16 cellular contexts compared by ENCODE assay signal in the genomic region with DNA sequence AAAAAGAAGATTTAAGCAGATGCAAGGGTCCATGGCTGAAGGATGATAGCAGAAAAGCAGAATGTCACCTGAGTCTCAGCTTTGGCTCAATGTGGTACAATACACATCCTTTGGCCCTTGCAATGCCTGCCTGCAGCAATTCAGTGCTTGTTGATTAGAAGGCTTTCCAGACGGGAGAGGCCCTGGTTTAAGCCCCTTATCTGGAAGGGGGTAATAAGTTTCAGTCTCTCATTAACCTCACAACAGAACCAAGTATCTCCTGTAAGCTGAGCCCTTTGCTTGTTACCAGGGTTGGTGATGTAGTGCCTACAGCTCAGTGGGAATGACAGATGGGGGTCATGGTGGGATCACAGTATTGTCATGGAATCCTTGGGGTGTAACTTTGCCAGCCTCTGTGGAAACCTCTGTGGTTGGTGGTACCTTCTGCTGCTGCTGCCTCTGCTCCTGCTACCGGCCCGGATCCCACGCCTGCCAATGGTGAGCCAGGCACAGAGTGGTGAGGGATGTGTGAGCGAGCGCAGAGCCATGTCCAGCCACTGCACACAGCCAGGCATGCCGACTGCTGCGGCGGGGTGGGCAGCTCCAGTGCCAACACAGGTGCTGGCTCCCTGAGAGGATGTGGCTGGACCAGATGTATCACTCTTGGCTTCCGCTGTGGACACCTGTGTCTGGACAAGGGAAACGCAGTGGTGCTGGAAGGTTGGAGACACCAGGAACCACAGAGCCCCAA.
A peak's percentile ranks its signal among the peaks of the same experiment; 100 is the strongest.
DNase-seq lines count a peak whose midpoint lies in the region; ATAC-seq and TF ChIP-seq lines count a peak whose summit lies in the region.
"Had no signal": no experiment of that assay in that cellular context is flagged by ENCODE, and none has a peak within 500 bp of the region (broad histone marks: within the 10 kb centered on the region; RNA-seq: fewer than 3 reads in every experiment).

No MANE protein-coding gene starts in this region.

- peak overlapping the region; percentile 38 for H2AK5ac ChIP-seq in neuronal stem cell (ENCODE audit: low read depth, low read length)

- H3K4me3 Mint-ChIP-seq in endodermal cell (peak overlapping the region; percentile 22), neural progenitor cell (no peak overlapping the region)
- H3K4me3 Mint-ChIP-seq in activated naive CD4-positive, alpha-beta T cell treated with anti-CD3 and anti-CD28 coated beads, Interleukin-2, amount 10 ng/mL, durations not matched to agents 7 days and 5 days: no peak overlapping the region
- H3K4me3 Mint-ChIP-seq: CD4-positive, alpha-beta T cell had no signal

- H4K91ac ChIP-seq in neuronal stem cell (ENCODE audit: low read depth, low read length, poor library complexity): no peak overlapping the region

- intact Hi-C loops in Right ventricle myocardium inferior (cut with DNase I): no loop called here
- intact Hi-C loops in left cardiac atrium (cut with DNase I): no loop called here

- H3K27me3 ChIP-seq in endodermal cell (ENCODE audit: control insufficient read depth, insufficient read depth, low read length, poor library complexity, severe bottlenecking): no peaks in the 10 kb centered on the region
- H3K27me3 ChIP-seq in neuronal stem cell (ENCODE audit: control insufficient read depth in 3 of 3, insufficient read depth in 3 of 3, low read depth in 1 of 3, low read length in 3 of 3): peaks cover 0 to 17% (median 0%) of the 10 kb centered on the region in 3 experiments
- H3K27me3 ChIP-seq in neural progenitor cell: no peaks in the 10 kb centered on the region

- H3K4ac ChIP-seq in neuronal stem cell (ENCODE audit: low read length): no peak overlapping the region

- H3K9ac ChIP-seq in endodermal cell (ENCODE audit: extremely low read depth, low read length, poor library complexity, severe bottlenecking) (no peak overlapping the region), neuronal stem cell (ENCODE audit: low read depth, low read length, poor library complexity) (peak overlapping the region; percentile 78), neural progenitor cell (no peak overlapping the region)

- WGBS in endodermal cell (ENCODE audit: insufficient coverage in 1 of 2, insufficient read length in 1 of 2), 2 experiments: 87 to 97% methylated on average over 6 to 11 of the region's 11 CpGs
- WGBS in neuronal stem cell (ENCODE audit: extremely low coverage in 2 of 2, insufficient read length in 2 of 2, insufficient replicate concordance in 1 of 2), 2 donors: no CpG with 5 or more reads among the region's 11 CpGs

- H3K4me2 ChIP-seq in neuronal stem cell (ENCODE audit: insufficient read depth, low read length, poor library complexity, severe bottlenecking): no peak overlapping the region
- H3K4me2 ChIP-seq in neural progenitor cell: no peak overlapping the region
- H3K4me2 ChIP-seq: A549 had no signal

- H3K27ac ChIP-seq in endodermal cell (ENCODE audit: low read depth, low read length) (no peak overlapping the region), neuronal stem cell (replicated peaks; ENCODE audit: low read length) (no peak overlapping the region), neural progenitor cell (no peak overlapping the region)
- H3K27ac ChIP-seq: 22Rv1, A549, C4-2B had no signal

- no peak overlapping the region for H4K8ac ChIP-seq in neuronal stem cell (ENCODE audit: low read depth, low read length)

- TF ChIP-seq CTCF in endodermal cell (conservative IDR thresholded peaks at IDR 0.05) (no peak), neural progenitor cell (IDR thresholded peaks at IDR 0.05) (no peak)

- no peaks in the 10 kb centered on the region for H3F3A ChIP-seq in neural progenitor cell (ENCODE audit: low read depth)

- H3K36me3 ChIP-seq in endodermal cell (ENCODE audit: control insufficient read depth, insufficient read depth, low read length) (no peaks in the 10 kb centered on the region), neuronal stem cell (replicated peaks in 1 of 2; ENCODE audit: control insufficient read depth in 2 of 2, insufficient read depth in 2 of 2, low read length in 2 of 2) (no peaks in the 10 kb centered on the region), neural progenitor cell (no peaks in the 10 kb centered on the region)

- peaks cover 13% of the 10 kb centered on the region for H3K36me3 Mint-ChIP-seq in endodermal cell (ENCODE audit: low read depth)
- H3K36me3 Mint-ChIP-seq in neural progenitor cell: no peaks in the 10 kb centered on the region
- H3K36me3 Mint-ChIP-seq in activated naive CD4-positive, alpha-beta T cell treated with anti-CD3 and anti-CD28 coated beads, Interleukin-2, amount 10 ng/mL, durations not matched to agents 7 days and 5 days: no peaks in the 10 kb centered on the region

- H2BK120ac ChIP-seq in neuronal stem cell (ENCODE audit: low read depth, low read length): no peak overlapping the region

- H3K27ac Mint-ChIP-seq in endodermal cell: peak overlapping the region; percentile 70
- no peak overlapping the region for H3K27ac Mint-ChIP-seq in neural progenitor cell
- no peak overlapping the region for H3K27ac Mint-ChIP-seq in activated naive CD4-positive, alpha-beta T cell treated with anti-CD3 and anti-CD28 coated beads, Interleukin-2, amount 10 ng/mL, durations not matched to agents 7 days and 5 days
- H3K27ac Mint-ChIP-seq: CD4-positive, alpha-beta T cell had no signal

- H3K4me3 ChIP-seq in endodermal cell (ENCODE audit: low read length) (peak overlapping the region; percentile 51), neuronal stem cell (ENCODE audit: low read length in 2 of 2) (no peak overlapping the region), neural progenitor cell (no peak overlapping the region)
- H3K4me3 ChIP-seq: A549 had no signal

- ATAC-seq in Right ventricle myocardium inferior: no peak
- no peak for ATAC-seq in left cardiac atrium
- ATAC-seq: A549 had no signal

- H3K4me1 Mint-ChIP-seq in endodermal cell: peaks cover 34% of the 10 kb centered on the region
- peaks cover 2% of the 10 kb centered on the region for H3K4me1 Mint-ChIP-seq in neural progenitor cell
- no peaks in the 10 kb centered on the region for H3K4me1 Mint-ChIP-seq in activated naive CD4-positive, alpha-beta T cell treated with anti-CD3 and anti-CD28 coated beads, Interleukin-2, amount 10 ng/mL, durations not matched to agents 7 days and 5 days

- H3K79me1 ChIP-seq in neuronal stem cell (ENCODE audit: low read depth, low read length): peaks cover 2% of the 10 kb centered on the region

- H3K9me3 ChIP-seq in endodermal cell (ENCODE audit: control insufficient read depth, low read length): peaks cover 45% of the 10 kb centered on the region
- H3K9me3 ChIP-seq in neuronal stem cell (replicated peaks in 1 of 2; ENCODE audit: control insufficient read depth in 2 of 2, insufficient read depth in 1 of 2, low read depth in 1 of 2, low read length in 2 of 2): peaks cover 0 to 3% of the 10 kb centered on the region in 2 donors
- no peaks in the 10 kb centered on the region for H3K9me3 ChIP-seq in neural progenitor cell (ENCODE audit: low read depth)
- H3K9me3 ChIP-seq: A549 had no signal

- peak overlapping the region; percentile 32 for H3K23ac ChIP-seq in neuronal stem cell (ENCODE audit: low read depth, low read length, poor library complexity)

- CTCF ChIA-PET in activated naive CD4-positive, alpha-beta T cell treated with anti-CD3 and anti-CD28 coated beads, Interleukin-2, amount 10 ng/mL, durations not matched to agents 7 days and 5 days (lab: Charles Lee): no interaction called here

- H3K18ac ChIP-seq in neuronal stem cell (ENCODE audit: low read length): no peak overlapping the region

- H2AFZ ChIP-seq in neuronal stem cell (ENCODE audit: low read length): no peak overlapping the region
- no peak overlapping the region for H2AFZ ChIP-seq in neural progenitor cell (replicated peaks)

- H2BK15ac ChIP-seq in neuronal stem cell (ENCODE audit: low read length): no peak overlapping the region

- H3K27me3 Mint-ChIP-seq in endodermal cell (ENCODE audit: insufficient read depth): no peaks in the 10 kb centered on the region
- peaks cover 19% of the 10 kb centered on the region for H3K27me3 Mint-ChIP-seq in neural progenitor cell (ENCODE audit: insufficient read depth, low read depth)
- H3K27me3 Mint-ChIP-seq in activated naive CD4-positive, alpha-beta T cell treated with anti-CD3 and anti-CD28 coated beads, Interleukin-2, amount 10 ng/mL, durations not matched to agents 7 days and 5 days: peaks cover 10% of the 10 kb centered on the region

- no peaks in the 10 kb centered on the region for H4K20me1 ChIP-seq in neural progenitor cell (ENCODE audit: low read depth)

- H2BK12ac ChIP-seq in neuronal stem cell (ENCODE audit: low read length): no peak overlapping the region

- H3K4me1 ChIP-seq in endodermal cell (ENCODE audit: control insufficient read depth, insufficient read depth, low read length) (peaks cover 7% of the 10 kb centered on the region), neuronal stem cell (ENCODE audit: control insufficient read depth in 2 of 2, insufficient read depth in 1 of 2, low read depth in 1 of 2, low read length in 2 of 2) (peaks cover 0 to 5% of the 10 kb centered on the region in 2 donors), neural progenitor cell (peaks cover 11% of the 10 kb centered on the region)
- H3K4me1 ChIP-seq: A549 had no signal

- no peaks in the 10 kb centered on the region for H3K79me2 ChIP-seq in neural progenitor cell (ENCODE audit: low read depth)

- H3K14ac ChIP-seq in neuronal stem cell (ENCODE audit: low read length): no peak overlapping the region

- H2BK5ac ChIP-seq in neuronal stem cell (ENCODE audit: low read length): no peak overlapping the region

- DNase-seq in Right ventricle myocardium inferior (ENCODE audit: missing footprints): peak; percentile 40
- no peak for DNase-seq in left cardiac atrium
- DNase-seq in endodermal cell: peak; percentile 71
- DNase-seq in neuronal stem cell (ENCODE audit: low spot score): no peak
- DNase-seq in neural progenitor cell (ENCODE audit: low spot score): no peak
- no peak for DNase-seq in NAMALWA (ENCODE audit: low spot score)
- no peak for DNase-seq in activated naive CD4-positive, alpha-beta T cell treated with anti-CD3 and anti-CD28 coated beads, Interleukin-2, amount 10 ng/mL, durations not matched to agents 7 days and 5 days
- DNase-seq: AML-193; CD4-positive, alpha-beta T cell; DMS153; DMS79; GF-D8; HCEC 1CT had no signal

- H3K9me3 Mint-ChIP-seq in endodermal cell: peaks cover 23% of the 10 kb centered on the region
- H3K9me3 Mint-ChIP-seq in neural progenitor cell: peaks cover 8% of the 10 kb centered on the region
- H3K9me3 Mint-ChIP-seq in activated naive CD4-positive, alpha-beta T cell treated with anti-CD3 and anti-CD28 coated beads, Interleukin-2, amount 10 ng/mL, durations not matched to agents 7 days and 5 days: peaks cover 5% of the 10 kb centered on the region

Comparison
In these comparisons a context has a peak if more than half of its experiments do, and no peak if none do; other contexts are left out.
1. DNase-seq: peak in Right ventricle myocardium inferior (single experiment) and endodermal cell (single experiment); none in left cardiac atrium (single experiment), neuronal stem cell (single experiment), neural progenitor cell (single experiment), NAMALWA (single experiment) and activated naive CD4-positive, alpha-beta T cell treated with anti-CD3 and anti-CD28 coated beads, Interleukin-2, amount 10 ng/mL, durations not matched to agents 7 days and 5 days (single experiment).